Comparison of ENCODE assay signal across 1 cellular context in the genomic region with DNA sequence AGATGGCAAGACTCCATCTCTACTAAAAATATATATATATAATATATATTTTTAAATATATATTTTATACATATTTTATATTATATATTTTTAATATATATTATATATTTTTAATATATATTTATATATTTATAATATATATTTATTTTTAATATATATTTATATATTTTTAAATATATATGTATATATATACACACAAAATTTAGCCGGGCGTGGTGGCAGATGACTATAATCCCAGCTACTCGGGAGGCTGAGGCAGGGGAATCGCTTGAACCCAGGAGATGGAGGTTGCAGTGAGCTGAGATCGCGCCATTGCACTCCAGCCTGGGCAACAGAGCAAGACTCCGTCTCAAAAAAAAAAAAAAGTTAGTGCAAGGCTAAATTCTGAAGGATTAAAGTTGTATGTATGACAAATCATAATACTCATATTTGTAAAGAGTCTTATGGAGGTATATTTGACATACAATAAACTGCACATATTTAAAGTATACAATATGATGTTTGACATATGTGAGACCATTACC.
TF ChIP-seq lines count a peak whose summit lies in the region.

No MANE protein-coding gene starts in this region.

TF ChIP-seq in endothelial cell of umbilical vein, 7 proteins besides CTCF, POLR2A, EP300 and RAD21:
- TF ChIP-seq EZH2 (IDR thresholded peaks at IDR 0.05; ENCODE audit: borderline replicate concordance, low read depth, low read length, severe bottlenecking) (no peak), POLR2AphosphoS5 (IDR thresholded peaks at IDR 0.05; ENCODE audit: insufficient read depth, low read depth, low read length) (no peak)
- TF ChIP-seq, protein P1, sequence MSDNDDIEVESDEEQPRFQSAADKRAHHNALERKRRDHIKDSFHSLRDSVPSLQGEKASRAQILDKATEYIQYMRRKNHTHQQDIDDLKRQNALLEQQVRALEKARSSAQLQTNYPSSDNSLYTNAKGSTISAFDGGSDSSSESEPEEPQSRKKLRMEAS (IDR thresholded peaks at IDR 0.05; ENCODE audit: insufficient read depth, insufficient read length): no peak
TF ChIP-seq in endothelial cell of umbilical vein: peak in this region for 0.
